In genomic region chr2:11161747-11162146, GRCh38 we compare ENCODE assay signal across 1 cellular context.
TF ChIP-seq lines count a peak whose summit lies in the region.

No MANE protein-coding gene starts in this region.

TF ChIP-seq in HEK293, 187 proteins besides CTCF, POLR2A, EP300 and RAD21 (continued from another document):
- TF ChIP-seq, protein P1, sequence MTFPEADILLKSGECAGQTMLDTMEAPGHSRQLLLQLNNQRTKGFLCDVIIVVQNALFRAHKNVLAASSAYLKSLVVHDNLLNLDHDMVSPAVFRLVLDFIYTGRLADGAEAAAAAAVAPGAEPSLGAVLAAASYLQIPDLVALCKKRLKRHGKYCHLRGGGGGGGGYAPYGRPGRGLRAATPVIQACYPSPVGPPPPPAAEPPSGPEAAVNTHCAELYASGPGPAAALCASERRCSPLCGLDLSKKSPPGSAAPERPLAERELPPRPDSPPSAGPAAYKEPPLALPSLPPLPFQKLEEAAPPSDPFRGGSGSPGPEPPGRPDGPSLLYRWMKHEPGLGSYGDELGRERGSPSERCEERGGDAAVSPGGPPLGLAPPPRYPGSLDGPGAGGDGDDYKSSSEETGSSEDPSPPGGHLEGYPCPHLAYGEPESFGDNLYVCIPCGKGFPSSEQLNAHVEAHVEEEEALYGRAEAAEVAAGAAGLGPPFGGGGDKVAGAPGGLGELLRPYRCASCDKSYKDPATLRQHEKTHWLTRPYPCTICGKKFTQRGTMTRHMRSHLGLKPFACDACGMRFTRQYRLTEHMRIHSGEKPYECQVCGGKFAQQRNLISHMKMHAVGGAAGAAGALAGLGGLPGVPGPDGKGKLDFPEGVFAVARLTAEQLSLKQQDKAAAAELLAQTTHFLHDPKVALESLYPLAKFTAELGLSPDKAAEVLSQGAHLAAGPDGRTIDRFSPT (tag by site-specific recombination; IDR thresholded peaks at IDR 0.05) = no peak
- TF ChIP-seq ZNF148 (tag by site-specific recombination; IDR thresholded peaks at IDR 0.05; ENCODE audit: borderline replicate concordance) (no peak), EGR2 (tag by site-specific recombination; IDR thresholded peaks at IDR 0.05; ENCODE audit: low read depth) (0 out of 2 replicates have a peak, but pooled peaks have one; percentile 7)
